Comparison of ENCODE assay signal across 12 cellular contexts in genomic region chr14:81366259-81366658, GRCh38. TPM values are rescaled to one million over a fixed set of nuclear protein-coding genes. Genes with fewer than 3 reads are reported as not detected.
DNase-seq lines count a peak whose midpoint lies in the region; ATAC-seq and TF ChIP-seq lines count a peak whose summit lies in the region.
"Had no signal": no experiment of that assay in that cellular context is flagged by ENCODE, and none has a peak within 500 bp of the region (broad histone marks: within the 10 kb centered on the region; RNA-seq: fewer than 3 reads in every experiment).

No MANE protein-coding gene starts in this region.

- in situ Hi-C loops in astrocyte of the spinal cord (cut with HindIII; ENCODE audit: low sequenced_read_pairs) = no loop called here

- H3K9me3 Mint-ChIP-seq in naive thymus-derived CD8-positive, alpha-beta T cell = no peaks in the 10 kb centered on the region

- peaks cover 2 to 14% (median 4%) of the 10 kb centered on the region in 5 donors for H3K27me3 Mint-ChIP-seq in naive thymus-derived CD8-positive, alpha-beta T cell

- POLR2A ChIA-PET in naive thymus-derived CD8-positive, alpha-beta T cell (lab: Charles Lee) = no interaction called here

- peak overlapping the region; percentile 50 for H3K9ac ChIP-seq in iPS-15b (ENCODE audit: low read depth, low read length)
- no peak overlapping the region for H3K9ac ChIP-seq in skeletal muscle satellite cell (ENCODE audit: low read depth, low read length)

- no peak overlapping the region for H3K4me3 ChIP-seq in astrocyte of the spinal cord (ENCODE audit: low read depth, low read length)
- no peak overlapping the region for H3K4me3 ChIP-seq in iPS-15b (ENCODE audit: low read depth, low read length)
- no peak overlapping the region for H3K4me3 ChIP-seq in skeletal muscle satellite cell (ENCODE audit: low read length)
- no peak overlapping the region for H3K4me3 ChIP-seq in upper lobe of left lung
- H3K4me3 ChIP-seq: left ventricle myocardium inferior had no signal

- no peak for TF ChIP-seq POLR2A in upper lobe of left lung (IDR thresholded peaks at IDR 0.05)

- peak overlapping the region; percentile 28 for H3K4me2 ChIP-seq in skeletal muscle satellite cell (ENCODE audit: low read length)

- H3K27ac Mint-ChIP-seq in naive thymus-derived CD8-positive, alpha-beta T cell = no peak overlapping the region

- DNase-seq in NCI-H446 treated with DMSO at 0.1 percent for 48 hours (lab: John Stamatoyannopoulos, UW) (peak; percentile 37), astrocyte of the spinal cord (ENCODE audit: low read depth, low spot score) (peak; percentile 8), HuH-7 (ENCODE audit: low spot score) (no peak), upper lobe of left lung (no peak)
- no peak for DNase-seq in naive thymus-derived CD8-positive, alpha-beta T cell
- DNase-seq: Caco-2; left ventricle myocardium inferior; NCI-H1436 treated with DMSO at 0.1 percent for 48 hours; stimulated activated CD4-positive, alpha-beta T cell treated with anti-CD3 and anti-CD28 coated beads, Interleukin-12 subunit alpha, Interleukin-12 subunit beta, amount 100 ng/mL, for 4 hours had no signal

- no peak for TF ChIP-seq EP300 in upper lobe of left lung (IDR thresholded peaks at IDR 0.05)

- no peak overlapping the region for H3K27ac ChIP-seq in upper lobe of left lung
- H3K27ac ChIP-seq: left ventricle myocardium inferior, neutrophil had no signal

- ATAC-seq in naive thymus-derived CD8-positive, alpha-beta T cell = no peak
- ATAC-seq in upper lobe of left lung (ENCODE audit: low FRiP score in 2 of 2) = no peak

- 51 to 58% methylated on average over 4 to 6 of the region's 6 CpGs for WGBS in upper lobe of left lung, 2 donors

- no peaks in the 10 kb centered on the region for H3K36me3 Mint-ChIP-seq in naive thymus-derived CD8-positive, alpha-beta T cell

- H3K27me3 ChIP-seq in iPS-15b (ENCODE audit: control insufficient read depth, insufficient read depth, low read length) = no peaks in the 10 kb centered on the region
- H3K27me3 ChIP-seq in skeletal muscle satellite cell (ENCODE audit: control insufficient read depth, insufficient read depth, low read length) = no peaks in the 10 kb centered on the region
- no peaks in the 10 kb centered on the region for H3K27me3 ChIP-seq in upper lobe of left lung
- H3K27me3 ChIP-seq: neutrophil had no signal

- H3K36me3 ChIP-seq in iPS-15b (ENCODE audit: control insufficient read depth, insufficient read depth, low read length) (no peaks in the 10 kb centered on the region), skeletal muscle satellite cell (ENCODE audit: insufficient read depth, low read length) (no peaks in the 10 kb centered on the region), upper lobe of left lung (no peaks in the 10 kb centered on the region)
- H3K36me3 ChIP-seq: left ventricle myocardium inferior, neutrophil had no signal

- no peaks in the 10 kb centered on the region for H3K9me3 ChIP-seq in iPS-15b (ENCODE audit: control insufficient read depth, insufficient read depth, low read length)
- H3K9me3 ChIP-seq in skeletal muscle satellite cell (replicated peaks; ENCODE audit: low read length) = no peaks in the 10 kb centered on the region
- H3K9me3 ChIP-seq in upper lobe of left lung = no peaks in the 10 kb centered on the region
- H3K9me3 ChIP-seq: Caco-2, left ventricle myocardium inferior, neutrophil had no signal

- peaks cover 0 to 2% (median 0%) of the 10 kb centered on the region in 4 donors for H3K4me1 Mint-ChIP-seq in naive thymus-derived CD8-positive, alpha-beta T cell

- H3K4me3 Mint-ChIP-seq in naive thymus-derived CD8-positive, alpha-beta T cell = no peak overlapping the region

- H3K4me1 ChIP-seq in iPS-15b (ENCODE audit: control insufficient read depth, insufficient read depth, low read length) (peaks cover 9% of the 10 kb centered on the region), skeletal muscle satellite cell (ENCODE audit: control insufficient read depth, insufficient read depth, low read length) (peaks cover 6% of the 10 kb centered on the region), upper lobe of left lung (no peaks in the 10 kb centered on the region)
- H3K4me1 ChIP-seq: Caco-2 had no signal

- TF ChIP-seq CTCF in astrocyte of the spinal cord (IDR thresholded peaks at IDR 0.05; ENCODE audit: low read depth, low read length) (no peak), upper lobe of left lung (IDR thresholded peaks at IDR 0.05) (no peak)

RNA-seq across cellular contexts. Expression of gene STON2, which starts 33.9 kb away (rescaled TPM):
- total RNA-seq in skeletal muscle satellite cell (2012; rRNA removed) = 3.5 and 5.6 TPM in 2 replicates
- total RNA-seq in naive thymus-derived CD8-positive, alpha-beta T cell = not detected
- polyA plus RNA-seq in naive thymus-derived CD8-positive, alpha-beta T cell = not detected
- total RNA-seq in upper lobe of left lung = 10 to 100 TPM; 22.3 to 34.8 (median 26.7) TPM

Comparison
In these comparisons a context has a peak if more than half of its experiments do, and no peak if none do; other contexts are left out.
1. DNase-seq: peak in NCI-H446 treated with DMSO at 0.1 percent for 48 hours (single experiment) and astrocyte of the spinal cord (single experiment); none in HuH-7 (single experiment), naive thymus-derived CD8-positive, alpha-beta T cell (0 of 10) and upper lobe of left lung (0 of 2).
2. RNA of gene STON2, which starts 33.9 kb away (total RNA-seq): 22.3 to 34.8 TPM in upper lobe of left lung; not detected in naive thymus-derived CD8-positive, alpha-beta T cell; every median in the first group is over 10 times any median in the second.